ENCODE assay signal across 24 cellular contexts in the genomic region with DNA sequence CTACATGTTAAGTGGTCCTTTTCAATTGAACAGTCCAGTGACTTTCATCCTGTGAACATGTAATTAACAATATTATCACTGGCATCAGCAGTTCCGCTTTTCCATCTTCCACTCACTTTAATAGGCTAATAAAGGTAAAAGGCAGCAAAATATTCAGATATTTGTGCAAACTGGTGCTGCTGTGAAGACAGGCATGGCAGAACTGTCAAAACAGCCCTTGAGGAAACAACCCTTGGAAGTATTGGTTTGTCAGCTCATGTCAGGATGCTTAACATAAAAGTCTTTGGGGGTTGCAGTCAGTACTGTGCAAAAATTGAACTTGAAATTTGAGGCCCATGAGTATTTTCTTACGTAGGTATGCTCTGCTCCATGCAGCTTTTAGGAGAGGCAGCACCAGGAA.
A peak's percentile ranks its signal among the peaks of the same experiment; 100 is the strongest.
DNase-seq lines count a peak whose midpoint lies in the region; ATAC-seq, FAIRE-seq and TF ChIP-seq lines count a peak whose summit lies in the region.
"Had no signal": no experiment of that assay in that cellular context is flagged by ENCODE, and none has a peak within 500 bp of the region (broad histone marks: within the 10 kb centered on the region; RNA-seq: fewer than 3 reads in every experiment).

No MANE protein-coding gene starts in this region.

- no peaks in the 10 kb centered on the region for H3K9me3 ChIP-seq in parathyroid adenoma (ENCODE audit: control insufficient read depth, low read length)
- H3K9me3 ChIP-seq: A549, BE2C had no signal

- H3K4me2 ChIP-seq in parathyroid adenoma (ENCODE audit: low read length) = peak overlapping the region; percentile 39
- H3K4me2 ChIP-seq: A549 had no signal

- no peak overlapping the region for H3K9ac ChIP-seq in parathyroid adenoma
- H3K9ac ChIP-seq: GM23248 had no signal

- H3K79me2 ChIP-seq in parathyroid adenoma = peaks cover 15% of the 10 kb centered on the region

- DNase-seq in DMS79 (lab: John Stamatoyannopoulos, UW) (peak; percentile 57), NCI-H748 treated with DMSO at 0.1 percent for 48 hours (lab: John Stamatoyannopoulos, UW) (no peak)
- DNase-seq: 8988T; ACHN; AML-193; BE2C; C1 segment of cervical spinal cord; Calu3; CD4-positive, alpha-beta memory T cell; COR-L47; DMS53; EL; GDM1; GM23248; H7; HCEC 1CT had no signal

- no peak for TF ChIP-seq CTCF in parathyroid adenoma (IDR thresholded peaks at IDR 0.05)

- H2AFZ ChIP-seq in parathyroid adenoma = no peak overlapping the region
- H2AFZ ChIP-seq: GM23248 had no signal

- peak overlapping the region; percentile 62 for H3K27ac ChIP-seq in parathyroid adenoma
- H3K27ac ChIP-seq: A549, GM23248 had no signal

- FAIRE-seq in islet of Langerhans (lab: Jason Lieb, UNC) = peak; percentile 13
- FAIRE-seq: A549, GM12878, GM19239, H1 had no signal

- H3K4me1 ChIP-seq in parathyroid adenoma = peaks cover 50% of the 10 kb centered on the region
- H3K4me1 ChIP-seq: BE2C had no signal

- no peak for ATAC-seq in HG03135 (IDR thresholded peaks at IDR 0.05; ENCODE audit: unreplicated experiment)
- no peak for ATAC-seq in SK-N-SH treated with all-trans-retinoic acid at 6 μM for 48 hours
- ATAC-seq: A549, GM12878 had no signal

- H3K4me3 ChIP-seq in parathyroid adenoma (ENCODE audit: low read depth, low read length) = peak overlapping the region; percentile 27
- H3K4me3 ChIP-seq: A549, GM12878, GM23248 had no signal

- no peaks in the 10 kb centered on the region for H3K27me3 ChIP-seq in parathyroid adenoma (ENCODE audit: control insufficient read depth, insufficient read depth, low read length)
- H3K27me3 ChIP-seq: BE2C had no signal

- no peaks in the 10 kb centered on the region for H3K36me3 ChIP-seq in parathyroid adenoma (ENCODE audit: control insufficient read depth, insufficient read depth, low read length)
- H3K36me3 ChIP-seq: BE2C had no signal

TF ChIP-seq in SK-N-SH treated with all-trans-retinoic acid at 6 μM for 48 hours, 23 proteins besides CTCF, POLR2A, EP300 and RAD21:
- TF ChIP-seq ZC3H10 (CRISPR knock-in tag; IDR thresholded peaks at IDR 0.05) (no peak), ESRRG (CRISPR knock-in tag; IDR thresholded peaks at IDR 0.05) (no peak), TCF4 (CRISPR knock-in tag; IDR thresholded peaks at IDR 0.05; ENCODE audit: borderline replicate concordance) (no peak), ZFP3 (CRISPR knock-in tag; IDR thresholded peaks at IDR 0.05) (no peak), GLIS3 (CRISPR knock-in tag; IDR thresholded peaks at IDR 0.05) (no peak), ARNTL (CRISPR knock-in tag; IDR thresholded peaks at IDR 0.05; ENCODE audit: borderline replicate concordance, low read depth) (no peak), RARB (CRISPR knock-in tag; IDR thresholded peaks at IDR 0.05) (no peak), CSDC2 (CRISPR knock-in tag; IDR thresholded peaks at IDR 0.05) (no peak), SNAI2 (CRISPR knock-in tag; IDR thresholded peaks at IDR 0.05) (no peak), ZFP30 (CRISPR knock-in tag; IDR thresholded peaks at IDR 0.05) (no peak), ZNF70 (CRISPR knock-in tag; IDR thresholded peaks at IDR 0.05) (no peak), ISL1 (CRISPR knock-in tag; IDR thresholded peaks at IDR 0.05) (no peak), ZNF8 (CRISPR knock-in tag; IDR thresholded peaks at IDR 0.05) (no peak), OSR1 (CRISPR knock-in tag; IDR thresholded peaks at IDR 0.05) (no peak), PPARA (CRISPR knock-in tag; IDR thresholded peaks at IDR 0.05; ENCODE audit: borderline replicate concordance) (no peak)
- TF ChIP-seq, protein P1, sequence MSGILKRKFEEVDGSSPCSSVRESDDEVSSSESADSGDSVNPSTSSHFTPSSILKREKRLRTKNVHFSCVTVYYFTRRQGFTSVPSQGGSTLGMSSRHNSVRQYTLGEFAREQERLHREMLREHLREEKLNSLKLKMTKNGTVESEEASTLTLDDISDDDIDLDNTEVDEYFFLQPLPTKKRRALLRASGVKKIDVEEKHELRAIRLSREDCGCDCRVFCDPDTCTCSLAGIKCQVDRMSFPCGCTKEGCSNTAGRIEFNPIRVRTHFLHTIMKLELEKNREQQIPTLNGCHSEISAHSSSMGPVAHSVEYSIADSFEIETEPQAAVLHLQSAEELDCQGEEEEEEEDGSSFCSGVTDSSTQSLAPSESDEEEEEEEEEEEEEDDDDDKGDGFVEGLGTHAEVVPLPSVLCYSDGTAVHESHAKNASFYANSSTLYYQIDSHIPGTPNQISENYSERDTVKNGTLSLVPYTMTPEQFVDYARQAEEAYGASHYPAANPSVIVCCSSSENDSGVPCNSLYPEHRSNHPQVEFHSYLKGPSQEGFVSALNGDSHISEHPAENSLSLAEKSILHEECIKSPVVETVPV (CRISPR knock-in tag; IDR thresholded peaks at IDR 0.05) = no peak
- TF ChIP-seq, protein P2, sequence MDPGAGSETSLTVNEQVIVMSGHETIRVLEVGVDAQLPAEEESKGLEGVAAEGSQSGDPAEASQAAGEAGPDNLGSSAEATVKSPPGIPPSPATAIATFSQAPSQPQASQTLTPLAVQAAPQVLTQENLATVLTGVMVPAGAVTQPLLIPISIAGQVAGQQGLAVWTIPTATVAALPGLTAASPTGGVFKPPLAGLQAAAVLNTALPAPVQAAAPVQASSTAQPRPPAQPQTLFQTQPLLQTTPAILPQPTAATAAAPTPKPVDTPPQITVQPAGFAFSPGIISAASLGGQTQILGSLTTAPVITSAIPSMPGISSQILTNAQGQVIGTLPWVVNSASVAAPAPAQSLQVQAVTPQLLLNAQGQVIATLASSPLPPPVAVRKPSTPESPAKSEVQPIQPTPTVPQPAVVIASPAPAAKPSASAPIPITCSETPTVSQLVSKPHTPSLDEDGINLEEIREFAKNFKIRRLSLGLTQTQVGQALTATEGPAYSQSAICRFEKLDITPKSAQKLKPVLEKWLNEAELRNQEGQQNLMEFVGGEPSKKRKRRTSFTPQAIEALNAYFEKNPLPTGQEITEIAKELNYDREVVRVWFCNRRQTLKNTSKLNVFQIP (CRISPR knock-in tag; IDR thresholded peaks at IDR 0.05; ENCODE audit: borderline replicate concordance, low read depth) = no peak
- TF ChIP-seq, protein P3, sequence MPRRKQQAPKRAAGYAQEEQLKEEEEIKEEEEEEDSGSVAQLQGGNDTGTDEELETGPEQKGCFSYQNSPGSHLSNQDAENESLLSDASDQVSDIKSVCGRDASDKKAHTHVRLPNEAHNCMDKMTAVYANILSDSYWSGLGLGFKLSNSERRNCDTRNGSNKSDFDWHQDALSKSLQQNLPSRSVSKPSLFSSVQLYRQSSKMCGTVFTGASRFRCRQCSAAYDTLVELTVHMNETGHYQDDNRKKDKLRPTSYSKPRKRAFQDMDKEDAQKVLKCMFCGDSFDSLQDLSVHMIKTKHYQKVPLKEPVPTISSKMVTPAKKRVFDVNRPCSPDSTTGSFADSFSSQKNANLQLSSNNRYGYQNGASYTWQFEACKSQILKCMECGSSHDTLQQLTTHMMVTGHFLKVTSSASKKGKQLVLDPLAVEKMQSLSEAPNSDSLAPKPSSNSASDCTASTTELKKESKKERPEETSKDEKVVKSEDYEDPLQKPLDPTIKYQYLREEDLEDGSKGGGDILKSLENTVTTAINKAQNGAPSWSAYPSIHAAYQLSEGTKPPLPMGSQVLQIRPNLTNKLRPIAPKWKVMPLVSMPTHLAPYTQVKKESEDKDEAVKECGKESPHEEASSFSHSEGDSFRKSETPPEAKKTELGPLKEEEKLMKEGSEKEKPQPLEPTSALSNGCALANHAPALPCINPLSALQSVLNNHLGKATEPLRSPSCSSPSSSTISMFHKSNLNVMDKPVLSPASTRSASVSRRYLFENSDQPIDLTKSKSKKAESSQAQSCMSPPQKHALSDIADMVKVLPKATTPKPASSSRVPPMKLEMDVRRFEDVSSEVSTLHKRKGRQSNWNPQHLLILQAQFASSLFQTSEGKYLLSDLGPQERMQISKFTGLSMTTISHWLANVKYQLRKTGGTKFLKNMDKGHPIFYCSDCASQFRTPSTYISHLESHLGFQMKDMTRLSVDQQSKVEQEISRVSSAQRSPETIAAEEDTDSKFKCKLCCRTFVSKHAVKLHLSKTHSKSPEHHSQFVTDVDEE (CRISPR knock-in tag; IDR thresholded peaks at IDR 0.05) = no peak
- TF ChIP-seq, protein P4, sequence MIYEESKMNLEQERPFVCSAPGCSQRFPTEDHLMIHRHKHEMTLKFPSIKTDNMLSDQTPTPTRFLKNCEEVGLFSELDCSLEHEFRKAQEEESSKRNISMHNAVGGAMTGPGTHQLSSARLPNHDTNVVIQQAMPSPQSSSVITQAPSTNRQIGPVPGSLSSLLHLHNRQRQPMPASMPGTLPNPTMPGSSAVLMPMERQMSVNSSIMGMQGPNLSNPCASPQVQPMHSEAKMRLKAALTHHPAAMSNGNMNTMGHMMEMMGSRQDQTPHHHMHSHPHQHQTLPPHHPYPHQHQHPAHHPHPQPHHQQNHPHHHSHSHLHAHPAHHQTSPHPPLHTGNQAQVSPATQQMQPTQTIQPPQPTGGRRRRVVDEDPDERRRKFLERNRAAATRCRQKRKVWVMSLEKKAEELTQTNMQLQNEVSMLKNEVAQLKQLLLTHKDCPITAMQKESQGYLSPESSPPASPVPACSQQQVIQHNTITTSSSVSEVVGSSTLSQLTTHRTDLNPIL (CRISPR knock-in tag; IDR thresholded peaks at IDR 0.05; ENCODE audit: low read depth) = no peak
- TF ChIP-seq, protein P5, sequence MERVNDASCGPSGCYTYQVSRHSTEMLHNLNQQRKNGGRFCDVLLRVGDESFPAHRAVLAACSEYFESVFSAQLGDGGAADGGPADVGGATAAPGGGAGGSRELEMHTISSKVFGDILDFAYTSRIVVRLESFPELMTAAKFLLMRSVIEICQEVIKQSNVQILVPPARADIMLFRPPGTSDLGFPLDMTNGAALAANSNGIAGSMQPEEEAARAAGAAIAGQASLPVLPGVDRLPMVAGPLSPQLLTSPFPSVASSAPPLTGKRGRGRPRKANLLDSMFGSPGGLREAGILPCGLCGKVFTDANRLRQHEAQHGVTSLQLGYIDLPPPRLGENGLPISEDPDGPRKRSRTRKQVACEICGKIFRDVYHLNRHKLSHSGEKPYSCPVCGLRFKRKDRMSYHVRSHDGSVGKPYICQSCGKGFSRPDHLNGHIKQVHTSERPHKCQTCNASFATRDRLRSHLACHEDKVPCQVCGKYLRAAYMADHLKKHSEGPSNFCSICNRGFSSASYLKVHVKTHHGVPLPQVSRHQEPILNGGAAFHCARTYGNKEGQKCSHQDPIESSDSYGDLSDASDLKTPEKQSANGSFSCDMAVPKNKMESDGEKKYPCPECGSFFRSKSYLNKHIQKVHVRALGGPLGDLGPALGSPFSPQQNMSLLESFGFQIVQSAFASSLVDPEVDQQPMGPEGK (CRISPR knock-in tag; IDR thresholded peaks at IDR 0.05; ENCODE audit: borderline replicate concordance) = no peak
